Comparison of ENCODE assay signal across 33 cellular contexts in genomic region chr20:43534791-43535350, GRCh38. TPM values are rescaled to one million over a fixed set of nuclear protein-coding genes. Genes with fewer than 3 reads are reported as not detected.
"Had no signal": no experiment of that assay in that cellular context is flagged by ENCODE, and none has a peak within 500 bp of the region (broad histone marks: within the 10 kb centered on the region; RNA-seq: fewer than 3 reads in every experiment).

No MANE protein-coding gene starts in this region.

- H3K4me3 Mint-ChIP-seq: activated CD4-positive, alpha-beta T cell treated with anti-CD3 and anti-CD28 coated beads, Interleukin-2, amount 10 ng/mL, durations not matched to agents 7 days and 5 days; activated CD8-positive, alpha-beta memory T cell treated with anti-CD3 and anti-CD28 coated beads, Interleukin-2, amount 10 ng/mL, durations not matched to agents 7 days and 5 days; activated CD8-positive, alpha-beta T cell treated with anti-CD3 and anti-CD28 coated beads, Interleukin-2, amount 10 ng/mL, durations not matched to agents 7 days and 5 days; activated naive CD4-positive, alpha-beta T cell treated with anti-CD3 and anti-CD28 coated beads for 36 hours; activated naive CD4-positive, alpha-beta T cell treated with anti-CD3 and anti-CD28 coated beads, Interleukin-2, amount 50 U/mL, for 24 hours; activated naive CD8-positive, alpha-beta T cell treated with anti-CD3 and anti-CD28 coated beads for 36 hours; activated naive CD8-positive, alpha-beta T cell treated with anti-CD3 and anti-CD28 coated beads, Interleukin-2, amount 50 U/mL, for 24 hours; activated T-helper 1 cell treated with anti-CD3 and anti-CD28 coated beads, Interleukin-12 subunit alpha, Interleukin-12 subunit beta, Interleukin-2, Interleukin-4 antibody, amounts not matched to agents 30 ng/mL and 10 ng/mL and 1 ng/mL, durations not matched to agents 14 hours and 24 hours and 36 hours; dendritic cell treated with granulocyte-macrophage colony-stimulating factor and Interleukin-4, amounts not matched to agents 40 ng/mL and 50 ng/mL, for 4 days; endodermal cell had no signal

- FAIRE-seq: frontal cortex had no signal

- DNase-seq: activated CD4-positive, alpha-beta T cell treated with anti-CD3 and anti-CD28 coated beads for 1 hour; activated CD4-positive, alpha-beta T cell treated with anti-CD3 and anti-CD28 coated beads for 4 hours; activated CD4-positive, alpha-beta T cell treated with anti-CD3 and anti-CD28 coated beads, Interleukin-2, amount 10 ng/mL, durations not matched to agents 7 days and 5 days; activated CD4-positive, alpha-beta T cell treated with anti-CD3 and anti-CD28 coated beads, Interleukin-2, amount 50 U/mL, for 4 hours; activated CD4-positive, CD25-positive, alpha-beta regulatory T cell; activated CD8-positive, alpha-beta memory T cell treated with anti-CD3 and anti-CD28 coated beads, Interleukin-2, amount 10 ng/mL, durations not matched to agents 7 days and 5 days; activated CD8-positive, alpha-beta memory T cell treated with anti-CD3 and anti-CD28 coated beads, Interleukin-2, amount 50 U/mL, for 4 hours; activated CD8-positive, alpha-beta T cell treated with anti-CD3 and anti-CD28 coated beads, Interleukin-2, amount 10 ng/mL, durations not matched to agents 7 days and 5 days; activated effector memory CD4-positive, alpha-beta T cell treated with anti-CD3 and anti-CD28 coated beads, Interleukin-2, amount 50 U/mL, for 16 hours; activated naive CD4-positive, alpha-beta T cell treated with anti-CD3 and anti-CD28 coated beads for 36 hours; activated naive CD8-positive, alpha-beta T cell treated with anti-CD3 and anti-CD28 coated beads for 36 hours; activated naive CD8-positive, alpha-beta T cell treated with anti-CD3 and anti-CD28 coated beads, Interleukin-2, amount 50 U/mL, for 24 hours; activated T-cell treated with anti-CD3 and anti-CD28 coated beads, Interleukin-2, amount 50 U/mL, for 1 hour; activated T-cell treated with anti-CD3 and anti-CD28 coated beads, Interleukin-2, amount 50 U/mL, for 48 hours; amygdala; aorta; body of pancreas; caudate nucleus; colonic mucosa; dorsolateral prefrontal cortex; effector memory CD4-positive, alpha-beta T cell; endodermal cell; foreskin fibroblast; heart left ventricle; T-helper 2 cell had no signal

- H3K4me3 ChIP-seq: adrenal gland, body of pancreas, colonic mucosa, dorsolateral prefrontal cortex, heart left ventricle had no signal

- H3K27ac ChIP-seq: adrenal gland, body of pancreas, colonic mucosa, dorsolateral prefrontal cortex, heart left ventricle had no signal

- H3K9me3 Mint-ChIP-seq: activated CD4-positive, alpha-beta T cell treated with anti-CD3 and anti-CD28 coated beads, Interleukin-2, amount 10 ng/mL, durations not matched to agents 7 days and 5 days; activated naive CD4-positive, alpha-beta T cell treated with anti-CD3 and anti-CD28 coated beads for 36 hours; activated naive CD4-positive, alpha-beta T cell treated with anti-CD3 and anti-CD28 coated beads, Interleukin-2, amount 50 U/mL, for 24 hours; activated naive CD8-positive, alpha-beta T cell treated with anti-CD3 and anti-CD28 coated beads for 36 hours; activated naive CD8-positive, alpha-beta T cell treated with anti-CD3 and anti-CD28 coated beads, Interleukin-2, amount 50 U/mL, for 24 hours; activated T-helper 1 cell treated with anti-CD3 and anti-CD28 coated beads, Interleukin-12 subunit alpha, Interleukin-12 subunit beta, Interleukin-2, Interleukin-4 antibody, amounts not matched to agents 30 ng/mL and 10 ng/mL and 1 ng/mL, durations not matched to agents 14 hours and 24 hours and 36 hours; activated T-helper 2 cell treated with anti-CD3 and anti-CD28 coated beads, Interferon-gamma antibody, Interleukin-2, Interleukin-4, amounts not matched to agents 10 μg/mL and 5 μg/mL and 100 μg/mL, durations not matched to agents 14 hours and 24 hours and 36 hours; dendritic cell treated with granulocyte-macrophage colony-stimulating factor and Interleukin-4, amounts not matched to agents 40 ng/mL and 50 ng/mL, for 4 days; endodermal cell had no signal

- H3K4me1 Mint-ChIP-seq: activated CD4-positive, alpha-beta T cell treated with anti-CD3 and anti-CD28 coated beads, Interleukin-2, amount 10 ng/mL, durations not matched to agents 7 days and 5 days; activated CD8-positive, alpha-beta memory T cell treated with anti-CD3 and anti-CD28 coated beads, Interleukin-2, amount 10 ng/mL, durations not matched to agents 7 days and 5 days; activated naive CD4-positive, alpha-beta T cell treated with anti-CD3 and anti-CD28 coated beads, Interleukin-2, amount 50 U/mL, for 24 hours; activated naive CD8-positive, alpha-beta T cell treated with anti-CD3 and anti-CD28 coated beads for 36 hours; endodermal cell had no signal

- H3K27me3 Mint-ChIP-seq: activated CD4-positive, alpha-beta T cell treated with anti-CD3 and anti-CD28 coated beads, Interleukin-2, amount 10 ng/mL, durations not matched to agents 7 days and 5 days; activated CD8-positive, alpha-beta memory T cell treated with anti-CD3 and anti-CD28 coated beads, Interleukin-2, amount 10 ng/mL, durations not matched to agents 7 days and 5 days; activated naive CD4-positive, alpha-beta T cell treated with anti-CD3 and anti-CD28 coated beads, Interleukin-2, amount 50 U/mL, for 24 hours; activated naive CD8-positive, alpha-beta T cell treated with anti-CD3 and anti-CD28 coated beads for 36 hours; activated naive CD8-positive, alpha-beta T cell treated with anti-CD3 and anti-CD28 coated beads, Interleukin-2, amount 50 U/mL, for 24 hours; dendritic cell treated with granulocyte-macrophage colony-stimulating factor and Interleukin-4, amounts not matched to agents 40 ng/mL and 50 ng/mL, for 4 days had no signal

- H3K9me3 ChIP-seq: adrenal gland, body of pancreas, colonic mucosa, heart left ventricle had no signal

- H3K4me1 ChIP-seq: colonic mucosa, heart left ventricle had no signal

- H3K27me3 ChIP-seq: adrenal gland, body of pancreas, colonic mucosa, dorsolateral prefrontal cortex, heart left ventricle had no signal

- ATAC-seq: activated CD8-positive, alpha-beta memory T cell treated with anti-CD3 and anti-CD28 coated beads, Interleukin-2, amount 10 ng/mL, durations not matched to agents 7 days and 5 days; activated CD8-positive, alpha-beta T cell treated with anti-CD3 and anti-CD28 coated beads, Interleukin-2, amount 10 ng/mL, durations not matched to agents 7 days and 5 days; activated naive CD8-positive, alpha-beta T cell treated with anti-CD3 and anti-CD28 coated beads, Interleukin-2, amount 50 U/mL, for 24 hours; body of pancreas; esophagus mucosa; heart left ventricle had no signal

- H3K36me3 Mint-ChIP-seq: activated CD8-positive, alpha-beta memory T cell treated with anti-CD3 and anti-CD28 coated beads, Interleukin-2, amount 10 ng/mL, durations not matched to agents 7 days and 5 days; activated naive CD4-positive, alpha-beta T cell treated with anti-CD3 and anti-CD28 coated beads, Interleukin-2, amount 50 U/mL, for 24 hours; activated naive CD8-positive, alpha-beta T cell treated with anti-CD3 and anti-CD28 coated beads for 36 hours had no signal

- H3K27ac Mint-ChIP-seq: activated CD4-positive, alpha-beta T cell treated with anti-CD3 and anti-CD28 coated beads, Interleukin-2, amount 10 ng/mL, durations not matched to agents 7 days and 5 days; activated CD8-positive, alpha-beta memory T cell treated with anti-CD3 and anti-CD28 coated beads, Interleukin-2, amount 10 ng/mL, durations not matched to agents 7 days and 5 days; activated CD8-positive, alpha-beta T cell treated with anti-CD3 and anti-CD28 coated beads, Interleukin-2, amount 10 ng/mL, durations not matched to agents 7 days and 5 days; activated naive CD4-positive, alpha-beta T cell treated with anti-CD3 and anti-CD28 coated beads for 36 hours; activated naive CD4-positive, alpha-beta T cell treated with anti-CD3 and anti-CD28 coated beads, Interleukin-2, amount 50 U/mL, for 24 hours; activated naive CD8-positive, alpha-beta T cell treated with anti-CD3 and anti-CD28 coated beads for 36 hours; activated naive CD8-positive, alpha-beta T cell treated with anti-CD3 and anti-CD28 coated beads, Interleukin-2, amount 50 U/mL, for 24 hours; activated T-helper 1 cell treated with anti-CD3 and anti-CD28 coated beads, Interleukin-12 subunit alpha, Interleukin-12 subunit beta, Interleukin-2, Interleukin-4 antibody, amounts not matched to agents 30 ng/mL and 10 ng/mL and 1 ng/mL, durations not matched to agents 14 hours and 24 hours and 36 hours; activated T-helper 2 cell treated with anti-CD3 and anti-CD28 coated beads, Interferon-gamma antibody, Interleukin-2, Interleukin-4, amounts not matched to agents 10 μg/mL and 5 μg/mL and 100 μg/mL, durations not matched to agents 14 hours and 24 hours and 36 hours; dendritic cell treated with granulocyte-macrophage colony-stimulating factor and Interleukin-4, amounts not matched to agents 40 ng/mL and 50 ng/mL, for 4 days; endodermal cell had no signal

- H3K36me3 ChIP-seq: adrenal gland, colonic mucosa had no signal

RNA-seq across cellular contexts. Expression of gene SGK2, which starts 24.0 kb away (rescaled TPM):
- total RNA-seq: activated T-helper 1 cell treated with anti-CD3 and anti-CD28 coated beads, Interleukin-12 subunit alpha, Interleukin-12 subunit beta, Interleukin-2, Interleukin-4 antibody, amounts not matched to agents 30 ng/mL and 10 ng/mL and 1 ng/mL, durations not matched to agents 14 hours and 24 hours and 36 hours; T-helper 1 cell treated with Interleukin-12 subunit alpha and Interleukin-12 subunit beta and Interleukin-4 antibody, amounts not matched to agents 30 ng/mL and 1 ng/mL, for 36 hours had no signal
